In genomic region chr1:179305450-179305849, GRCh38 we compare ENCODE assay signal across 22 cellular contexts. TPM values are rescaled to one million over a fixed set of nuclear protein-coding genes. Genes with fewer than 3 reads are reported as not detected.
DNase-seq lines count a peak whose midpoint lies in the region; ATAC-seq and TF ChIP-seq lines count a peak whose summit lies in the region.
"Had no signal": no experiment of that assay in that cellular context is flagged by ENCODE, and none has a peak within 500 bp of the region (broad histone marks: within the 10 kb centered on the region; RNA-seq: fewer than 3 reads in every experiment).

No MANE protein-coding gene starts in this region.

- no peaks in the 10 kb centered on the region for H3K27me3 ChIP-seq in Caco-2 (replicated peaks; ENCODE audit: control insufficient read depth, insufficient read depth, low read length)
- H3K27me3 ChIP-seq: BE2C had no signal

- H3K4me1 Mint-ChIP-seq in Caco-2 (ENCODE audit: low read depth, unreplicated experiment) = no peaks in the 10 kb centered on the region
- H3K4me1 Mint-ChIP-seq in HFFc6 (ENCODE audit: low read depth) = peaks cover 26% of the 10 kb centered on the region
- peaks cover 40% of the 10 kb centered on the region for H3K4me1 Mint-ChIP-seq in central memory CD8-positive, alpha-beta T cell
- H3K4me1 Mint-ChIP-seq in mesothelial cell of epicardium = peaks cover 3% of the 10 kb centered on the region

- no peak for TF ChIP-seq CTCF in Caco-2 (IDR thresholded peaks at IDR 0.05; ENCODE audit: insufficient read depth in 1 of 2, low read depth in 1 of 2, low read length in 1 of 2, severe bottlenecking in 1 of 2, unreplicated experiment in 1 of 2)
- no peak for TF ChIP-seq CTCF in HFFc6 (IDR thresholded peaks at IDR 0.05)
- TF ChIP-seq CTCF in mesothelial cell of epicardium (IDR thresholded peaks at IDR 0.05; ENCODE audit: unreplicated experiment) = no peak

- no TSS peak for BruUV-seq in Caco-2 (replicated peaks; lab: Mats Ljungman, UMichigan)

- intact Hi-C loops in Caco-2 (cut with micrococcal nuclease; ENCODE audit: unreplicated experiment) = no loop called here

- no peak overlapping the region for H3K4me3 Mint-ChIP-seq in Caco-2 (ENCODE audit: unreplicated experiment)
- no peak overlapping the region for H3K4me3 Mint-ChIP-seq in HFFc6
- no peak overlapping the region for H3K4me3 Mint-ChIP-seq in central memory CD8-positive, alpha-beta T cell
- no peak overlapping the region for H3K4me3 Mint-ChIP-seq in mesothelial cell of epicardium

- H3K36me3 Mint-ChIP-seq in Caco-2 (ENCODE audit: insufficient read depth, unreplicated experiment) (peaks cover 10% of the 10 kb centered on the region), HFFc6 (ENCODE audit: low read depth) (peaks cover 22% of the 10 kb centered on the region), mesothelial cell of epicardium (peaks cover 32% of the 10 kb centered on the region)
- H3K36me3 Mint-ChIP-seq in central memory CD8-positive, alpha-beta T cell (ENCODE audit: insufficient read depth) = peaks cover 42% of the 10 kb centered on the region

- H3K9me3 Mint-ChIP-seq in Caco-2 (ENCODE audit: unreplicated experiment) (no peaks in the 10 kb centered on the region), HFFc6 (no peaks in the 10 kb centered on the region), mesothelial cell of epicardium (peaks cover 4% of the 10 kb centered on the region)
- no peaks in the 10 kb centered on the region for H3K9me3 Mint-ChIP-seq in central memory CD8-positive, alpha-beta T cell
- H3K9me3 Mint-ChIP-seq: CD8-positive, alpha-beta memory T cell had no signal

- H3K9me3 ChIP-seq in Caco-2 = no peaks in the 10 kb centered on the region
- H3K9me3 ChIP-seq: BE2C had no signal

- peak overlapping the region; percentile 5 for H3K27ac Mint-ChIP-seq in Caco-2 (ENCODE audit: unreplicated experiment)
- peak overlapping the region; percentile 36; the same call in 1 of the 2 replicates for H3K27ac Mint-ChIP-seq in HFFc6
- peak overlapping the region; percentile 1 for H3K27ac Mint-ChIP-seq in central memory CD8-positive, alpha-beta T cell (ENCODE audit: low read depth)
- peak overlapping the region; percentile 7 for H3K27ac Mint-ChIP-seq in mesothelial cell of epicardium

- no peaks in the 10 kb centered on the region for H3K36me3 ChIP-seq in Caco-2 (ENCODE audit: control insufficient read depth, insufficient read depth, low read length)

- H3K4me3 ChIP-seq in Caco-2 (ENCODE audit: low read depth, low read length) = no peak overlapping the region
- H3K4me3 ChIP-seq: GM12878 had no signal

- peaks cover 4% of the 10 kb centered on the region; the same call in 1 of the 2 replicates for H3K4me1 ChIP-seq in Caco-2
- H3K4me1 ChIP-seq: BE2C had no signal

- CTCF ChIA-PET in Caco-2 (lab: Charles Lee) = no interaction called here

- POLR2A ChIA-PET in Caco-2 (lab: Charles Lee) = no interaction called here

- no peaks in the 10 kb centered on the region for H3K27me3 Mint-ChIP-seq in Caco-2 (ENCODE audit: insufficient read depth, unreplicated experiment)
- H3K27me3 Mint-ChIP-seq in HFFc6 (ENCODE audit: insufficient read depth) = no peaks in the 10 kb centered on the region
- no peaks in the 10 kb centered on the region for H3K27me3 Mint-ChIP-seq in central memory CD8-positive, alpha-beta T cell
- no peaks in the 10 kb centered on the region for H3K27me3 Mint-ChIP-seq in mesothelial cell of epicardium (ENCODE audit: low read depth)
- H3K27me3 Mint-ChIP-seq: CD8-positive, alpha-beta memory T cell had no signal

- no peak for ATAC-seq in central memory CD8-positive, alpha-beta T cell (replicated peaks; ENCODE audit: extremely low read depth, poor library complexity, severe bottlenecking)
- ATAC-seq: GM12878, HCT116 had no signal

- no peak for DNase-seq in Caco-2
- no peak for DNase-seq in HFFc6
- DNase-seq in central memory CD8-positive, alpha-beta T cell (ENCODE audit: low spot score in 2 of 2) = no peak
- no peak for DNase-seq in mesothelial cell of epicardium (ENCODE audit: low spot score in 2 of 2, unreplicated experiment in 2 of 2)
- DNase-seq in amygdala (lab: John Stamatoyannopoulos, UW) = no peak
- no peak for DNase-seq in ecto neural progenitor cell (ENCODE audit: low spot score)
- no peak for DNase-seq in T1000 (lab: John Stamatoyannopoulos, UW)
- DNase-seq in AG08395 (ENCODE audit: low spot score) = no peak
- DNase-seq: BE2C; CD8-positive, alpha-beta memory T cell; DND-41; GDM1; Karpas-422; NCI-H1105; NCI-H1694; NCI-H226; NCI-H526 treated with DMSO at 0.1 percent for 48 hours; OCI-M1; RPMI8226; SIG-M5 had no signal

RNA-seq across cellular contexts. Expression of gene SOAT1, which starts 11.9 kb away (rescaled TPM):
- total RNA-seq in Caco-2 (2022) = 36.9 and 43.0 TPM in 2 replicates
- total RNA-seq in HFFc6 (2021; fragmentation: NEBNext Ultra II Directional; extraction: Animal tissue kit (Norgen Biotek cat#: 25700)) = 10 to 100 TPM; 29.2 to 38.6 (median 37.2) TPM
- 25.6 to 28.8 TPM (median 27.8 TPM) in 3 replicates for total RNA-seq in mesothelial cell of epicardium
